19 cellular contexts compared by ENCODE assay signal in genomic region chr10:48410503-48410902, GRCh38.
DNase-seq lines count a peak whose midpoint lies in the region; ATAC-seq, FAIRE-seq and TF ChIP-seq lines count a peak whose summit lies in the region.
"Had no signal": no experiment of that assay in that cellular context is flagged by ENCODE, and none has a peak within 500 bp of the region (broad histone marks: within the 10 kb centered on the region; RNA-seq: fewer than 3 reads in every experiment).

No MANE protein-coding gene starts in this region.

- no peak overlapping the region for H3K9ac ChIP-seq in K562 (ENCODE audit: insufficient read depth in 1 of 2, low read depth in 2 of 2, low read length in 2 of 2)
- H3K9ac ChIP-seq: BLaER1 had no signal

- no TSS peak for BruUV-seq in K562 (replicated peaks; lab: Mats Ljungman, UMichigan)

- in situ Hi-C loops in K562 (cut with MboI) = no loop called here

- no peak for ATAC-seq in K562
- no peak for ATAC-seq in GM21723 (IDR thresholded peaks at IDR 0.05; ENCODE audit: unreplicated experiment)
- ATAC-seq: CD8-positive, alpha-beta T cell; GM23338 had no signal

- WGBS in K562 (ENCODE audit: insufficient coverage, low coverage, missing lambda C conversion rate) = 87% methylated on average over 6 of the region's 6 CpGs

- TF ChIP-seq RAD21 in K562 (CRISPR knock-in tag; conservative IDR thresholded peaks at IDR 0.05 in 1 of 2, IDR thresholded peaks at IDR 0.05 in 1 of 2) = no peak

- H3K9me1 ChIP-seq in K562 (ENCODE audit: control insufficient read depth, insufficient read depth, low read length) = no peaks in the 10 kb centered on the region

- H3K27me3 ChIP-seq in K562 (ENCODE audit: control insufficient read depth in 2 of 2, insufficient read depth in 2 of 2, low read length in 2 of 2) = no peaks in the 10 kb centered on the region
- H3K27me3 ChIP-seq: BLaER1 had no signal

- H4K20me1 ChIP-seq in K562 (replicated peaks; ENCODE audit: control insufficient read depth, insufficient read depth, low read length) = no peaks in the 10 kb centered on the region

- TF ChIP-seq EP300 in K562 (IDR thresholded peaks at IDR 0.05; ENCODE audit: low read length) = no peak

- CTCF ChIA-PET in K562 (lab: Yijun Ruan, JAX; ENCODE audit: low intra/inter-chr PET ratio) = no interaction called here

- no peak overlapping the region for H3K4me2 ChIP-seq in K562 (ENCODE audit: insufficient read depth, low read length)
- H3K4me2 ChIP-seq: BLaER1, GM23338 had no signal

- TF ChIP-seq CTCF in K562 (IDR thresholded peaks at IDR 0.05 in 2 of 3, conservative IDR thresholded peaks at IDR 0.05 in 1 of 3; ENCODE audit: insufficient read depth in 2 of 3, low read depth in 1 of 3, low read length in 3 of 3) = no peak

- no peak overlapping the region for H2AFZ ChIP-seq in K562 (ENCODE audit: low read depth, low read length)
- H2AFZ ChIP-seq: GM23338 had no signal

- peaks cover 49% of the 10 kb centered on the region for H3K36me3 ChIP-seq in K562 (ENCODE audit: control insufficient read depth, insufficient read depth, low read length)
- H3K36me3 ChIP-seq: HAP-1 had no signal

- H3K4me1 ChIP-seq in K562 (replicated peaks in 1 of 2; ENCODE audit: control insufficient read depth in 2 of 2, insufficient read depth in 2 of 2, low read length in 2 of 2) = peaks cover 0 to 15% of the 10 kb centered on the region in 2 experiments
- H3K4me1 ChIP-seq: BLaER1 had no signal

- DNase-seq in GM12892 (ENCODE audit: insufficient read length) (no peak), H54 (ENCODE audit: insufficient read length, low spot score) (no peak), K562 (ENCODE audit: extremely low read depth in 1 of 4, low spot score in 3 of 4) (no peak), urothelium cell line (ENCODE audit: low spot score) (no peak), GM03348 (ENCODE audit: low spot score) (no peak), DMS114 treated with DMSO at 0.1 percent for 48 hours (lab: John Stamatoyannopoulos, UW; ENCODE audit: unreplicated experiment) (no peak)
- DNase-seq: Caco-2; CD4-positive, CD25-positive, alpha-beta regulatory T cell; CD8-positive, alpha-beta T cell; DMS79; EL; GDM1; HFFc6 had no signal

- H3K27ac ChIP-seq in K562 (ENCODE audit: extremely low read depth, low read depth, low read length) = no peak overlapping the region
- H3K27ac ChIP-seq: BLaER1, C4-2B had no signal

- H3K79me2 ChIP-seq in K562 (ENCODE audit: control insufficient read depth, insufficient read depth, low read length) = 0 out of 3 replicates have a peak, but pooled peaks cover 4% of the 10 kb centered on the region

- H3K9me3 ChIP-seq in K562 (replicated peaks; ENCODE audit: control insufficient read depth, insufficient read depth, low read depth, low read length) = peaks cover 4% of the 10 kb centered on the region
- H3K9me3 ChIP-seq: HAP-1 had no signal

- intact Hi-C loops in K562 (cut with micrococcal nuclease) = no loop called here

- POLR2A ChIA-PET in K562 (lab: Yijun Ruan, JAX) = no interaction called here

- no peak for TF ChIP-seq POLR2A in GM12892 (IDR thresholded peaks at IDR 0.05; ENCODE audit: low read depth, low read length)
- no peak for TF ChIP-seq POLR2A in H54 (IDR thresholded peaks at IDR 0.05; ENCODE audit: low read depth, low read length)
- no peak for TF ChIP-seq POLR2A in K562 (conservative IDR thresholded peaks at IDR 0.05)

- no peak overlapping the region for H3K4me3 ChIP-seq in K562
- H3K4me3 ChIP-seq: BLaER1, GM23338, HAP-1 had no signal

- peak; percentile 17 for FAIRE-seq in GM12892 (lab: Jason Lieb, UNC)
- peak; percentile 11 for FAIRE-seq in H54 (lab: Jason Lieb, UNC)
- FAIRE-seq in K562 (lab: Jason Lieb, UNC) = no peak
- FAIRE-seq in urothelium cell line (lab: Jason Lieb, UNC) = peak; percentile 37
- FAIRE-seq: GM12891 had no signal

TF ChIP-seq in K562, 482 proteins besides CTCF, POLR2A, EP300 and RAD21 (continues in another document):
- TF ChIP-seq DIDO1 (tag; IDR thresholded peaks at IDR 0.05; ENCODE audit: low read depth) (no peak), TEAD4 (IDR thresholded peaks at IDR 0.05; ENCODE audit: low read length) (no peak), TEAD4 (CRISPR knock-in tag; IDR thresholded peaks at IDR 0.05; ENCODE audit: borderline replicate concordance) (no peak), ZNF639 (CRISPR knock-in tag; conservative IDR thresholded peaks at IDR 0.05 in 1 of 2, IDR thresholded peaks at IDR 0.05 in 1 of 2) (no peak), RBM14 (IDR thresholded peaks at IDR 0.05; ENCODE audit: borderline replicate concordance, insufficient read depth, low read depth, low read length) (no peak), ZNF316 (IDR thresholded peaks at IDR 0.05) (peak; percentile 94), MAFG (tag; conservative IDR thresholded peaks at IDR 0.05) (peak; percentile 61), ZNF644 (tag; IDR thresholded peaks at IDR 0.05; ENCODE audit: low read depth) (no peak), PREB (CRISPR knock-in tag; IDR thresholded peaks at IDR 0.05) (no peak), MAFF (IDR thresholded peaks at IDR 0.05; ENCODE audit: low read length) (0 out of 2 replicates have a peak, but pooled peaks have one; percentile 14), MYC (IDR thresholded peaks at IDR 0.05; ENCODE audit: low read depth, low read length) (no peak), MYC (CRISPR knock-in tag; IDR thresholded peaks at IDR 0.05; ENCODE audit: borderline replicate concordance, low read depth) (no peak), EZH2 (IDR thresholded peaks at IDR 0.05; ENCODE audit: borderline replicate concordance, low read depth, low read length) (no peak), IRF2 (CRISPR knock-in tag; IDR thresholded peaks at IDR 0.05) (no peak), C11orf30 (IDR thresholded peaks at IDR 0.05; ENCODE audit: low read depth) (peak; percentile 78), NFE2 (IDR thresholded peaks at IDR 0.05; ENCODE audit: low read depth) (peak; percentile 76), U2AF1 (optimal IDR thresholded peaks at IDR 0.05; ENCODE audit: low read depth, low read length) (no peak), MAFK (IDR thresholded peaks at IDR 0.05; ENCODE audit: low read length) (peak; percentile 39; the same call in 1 of the 2 replicates), FOS (IDR thresholded peaks at IDR 0.05; ENCODE audit: extremely low read depth, insufficient read length) (no peak), CC2D1A (IDR thresholded peaks at IDR 0.05) (no peak), L3MBTL2 (IDR thresholded peaks at IDR 0.05) (no peak), ZNF395 (CRISPR knock-in tag; IDR thresholded peaks at IDR 0.05) (no peak), ASH1L (IDR thresholded peaks at IDR 0.05; ENCODE audit: borderline replicate concordance, low read depth, partially characterized antibody) (no peak), NFE2L1 (tag; IDR thresholded peaks at IDR 0.05; ENCODE audit: borderline replicate concordance, low read depth) (peak; percentile 59; the same call in 1 of the 2 replicates), TBL1XR1 (IDR thresholded peaks at IDR 0.05; ENCODE audit: low read length in 2 of 2) (no peak)
